Comparison of ENCODE assay signal across 1 cellular context in the genomic region with DNA sequence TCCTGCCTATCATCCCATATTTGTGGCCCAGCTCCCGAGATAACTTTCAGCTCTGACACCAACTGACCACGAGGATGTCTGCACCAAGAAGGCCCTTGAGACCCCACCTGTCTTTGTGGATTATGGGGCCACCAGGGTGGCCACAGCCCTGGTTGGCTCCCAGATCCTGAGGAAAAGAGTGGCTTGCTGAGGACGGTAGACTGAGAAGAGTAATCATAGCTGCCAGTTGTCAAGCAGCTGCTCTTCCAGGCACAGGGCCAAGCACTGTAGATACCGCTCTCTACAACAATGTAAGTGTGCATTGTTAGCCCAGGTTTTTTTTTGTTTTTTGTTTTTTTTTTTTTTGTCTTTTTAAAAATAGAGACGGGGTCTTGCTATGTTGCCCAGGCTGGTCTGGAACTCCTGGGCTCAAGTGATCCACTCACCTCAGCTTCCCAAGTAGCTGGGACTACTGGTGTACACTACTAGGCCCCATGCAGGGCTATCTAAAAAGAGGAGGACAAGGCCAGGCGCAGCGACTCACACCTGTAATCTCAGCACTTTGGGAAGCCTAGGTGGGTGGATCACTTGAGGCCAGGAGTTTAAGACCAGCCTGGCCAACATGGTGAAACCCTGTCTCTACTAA.
TF ChIP-seq lines count a peak whose summit lies in the region.

No MANE protein-coding gene starts in this region.

TF ChIP-seq in GM23338, 12 proteins besides CTCF, POLR2A, EP300 and RAD21 (continued from another document):
- TF ChIP-seq ZNF462 (CRISPR knock-in tag; IDR thresholded peaks at IDR 0.05) (no peak), CREB1 (CRISPR knock-in tag; IDR thresholded peaks at IDR 0.05; ENCODE audit: low read depth) (no peak), ZNF114 (CRISPR knock-in tag; IDR thresholded peaks at IDR 0.05) (no peak), ZNF331 (CRISPR knock-in tag; IDR thresholded peaks at IDR 0.05; ENCODE audit: low read depth) (no peak), EZH2phosphoT487 (IDR thresholded peaks at IDR 0.05; ENCODE audit: unreplicated experiment) (no peak), NANOG (IDR thresholded peaks at IDR 0.05; ENCODE audit: borderline replicate concordance) (no peak), POLR2AphosphoS5 (IDR thresholded peaks at IDR 0.05; ENCODE audit: low read depth) (no peak), EZH2 (IDR thresholded peaks at IDR 0.05; ENCODE audit: low read depth, unreplicated experiment) (no peak), REST (IDR thresholded peaks at IDR 0.05; ENCODE audit: unreplicated experiment) (no peak), ETS1 (IDR thresholded peaks at IDR 0.05) (no peak)
